44 cellular contexts compared by ENCODE assay signal in the genomic region with DNA sequence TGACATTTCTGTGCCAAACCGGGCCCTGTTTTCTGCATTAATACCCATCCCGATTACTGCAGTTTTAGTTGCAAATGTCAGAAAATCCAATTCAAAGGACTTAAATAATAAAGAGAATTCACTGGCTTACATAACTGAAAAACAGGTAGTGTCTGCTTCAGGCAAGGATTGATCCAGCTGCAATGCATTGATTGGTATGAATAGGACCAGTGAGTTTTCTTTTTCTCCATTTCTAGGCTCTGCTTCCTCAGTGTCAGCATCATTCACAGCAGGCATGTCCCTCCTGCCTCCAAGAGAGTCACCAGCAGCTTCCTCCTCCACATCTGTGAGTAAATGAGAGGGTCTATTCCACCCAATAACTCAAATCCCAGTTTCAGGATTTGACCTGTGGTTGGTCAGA. TPM values are rescaled to one million over a fixed set of nuclear protein-coding genes. Genes with fewer than 3 reads are reported as not detected.
"Had no signal": no experiment of that assay in that cellular context is flagged by ENCODE, and none has a peak within 500 bp of the region (broad histone marks: within the 10 kb centered on the region; RNA-seq: fewer than 3 reads in every experiment).

No MANE protein-coding gene starts in this region.

- H3K36me3 Mint-ChIP-seq: activated naive CD4-positive, alpha-beta T cell treated with anti-CD3 and anti-CD28 coated beads, Interleukin-2, amount 10 ng/mL, durations not matched to agents 7 days and 5 days; activated naive CD4-positive, alpha-beta T cell treated with anti-CD3 and anti-CD28 coated beads, Interleukin-2, amount 50 U/mL, for 24 hours; activated naive CD4-positive, alpha-beta T cell treated with anti-CD3 and anti-CD28 coated beads, Interleukin-2, amount 50 U/mL, for 72 hours; activated naive CD8-positive, alpha-beta T cell; activated naive CD8-positive, alpha-beta T cell treated with anti-CD3 and anti-CD28 coated beads for 36 hours; activated naive CD8-positive, alpha-beta T cell treated with anti-CD3 and anti-CD28 coated beads, Interleukin-2, amount 10 ng/mL, durations not matched to agents 7 days and 5 days; brain had no signal

- ATAC-seq: activated naive CD4-positive, alpha-beta T cell treated with anti-CD3 and anti-CD28 coated beads, Interleukin-2, amount 50 U/mL, for 72 hours; activated naive CD8-positive, alpha-beta T cell treated with anti-CD3 and anti-CD28 coated beads, Interleukin-2, amount 50 U/mL, for 24 hours; activated T-cell treated with anti-CD3 and anti-CD28 coated beads, Interleukin-2, amount 50 U/mL, for 4 hours; activated T-cell treated with anti-CD3 and anti-CD28 coated beads, Interleukin-2, amount 50 U/mL, for 72 hours; activated T-helper 17 cell treated with anti-CD3 and anti-CD28 coated beads, Interleukin-2, amount 50 U/mL, for 72 hours; body of pancreas had no signal

- H3K4me3 Mint-ChIP-seq: activated naive CD4-positive, alpha-beta T cell treated with anti-CD3 and anti-CD28 coated beads for 36 hours; activated naive CD4-positive, alpha-beta T cell treated with anti-CD3 and anti-CD28 coated beads, Interleukin-2, amount 10 ng/mL, durations not matched to agents 7 days and 5 days; activated naive CD4-positive, alpha-beta T cell treated with anti-CD3 and anti-CD28 coated beads, Interleukin-2, amount 50 U/mL, for 24 hours; activated naive CD8-positive, alpha-beta T cell; activated naive CD8-positive, alpha-beta T cell treated with anti-CD3 and anti-CD28 coated beads for 36 hours; activated naive CD8-positive, alpha-beta T cell treated with anti-CD3 and anti-CD28 coated beads, Interleukin-2, amount 10 ng/mL, durations not matched to agents 7 days and 5 days; activated naive CD8-positive, alpha-beta T cell treated with anti-CD3 and anti-CD28 coated beads, Interleukin-2, amount 50 U/mL, for 24 hours; activated T-cell treated with anti-CD3 and anti-CD28 coated beads, Interleukin-2, amount 50 U/mL, for 24 hours; activated T-cell treated with anti-CD3 and anti-CD28 coated beads, Interleukin-2, amount 50 U/mL, for 4 hours; activated T-cell treated with anti-CD3 and anti-CD28 coated beads, Interleukin-2, amount 50 U/mL, for 72 hours; activated T-helper 1 cell treated with anti-CD3 and anti-CD28 coated beads, Interleukin-12 subunit alpha, Interleukin-12 subunit beta, Interleukin-2, Interleukin-4 antibody, amounts not matched to agents 30 ng/mL and 10 ng/mL and 1 ng/mL, durations not matched to agents 14 hours and 24 hours and 36 hours; activated T-helper 17 cell treated with anti-CD3 and anti-CD28 coated beads, Interleukin-2, amount 50 U/mL, for 72 hours; brain; central memory CD8-positive, alpha-beta T cell had no signal

- H3K4me1 ChIP-seq: adrenal gland, ascending aorta, body of pancreas, breast epithelium had no signal

- H3K36me3 ChIP-seq: adrenal gland, ascending aorta, brain microvascular endothelial cell, breast epithelium, cardiac muscle cell had no signal

- H3K27me3 Mint-ChIP-seq: activated naive CD4-positive, alpha-beta T cell treated with anti-CD3 and anti-CD28 coated beads, Interleukin-2, amount 10 ng/mL, durations not matched to agents 7 days and 5 days; activated naive CD8-positive, alpha-beta T cell treated with anti-CD3 and anti-CD28 coated beads, Interleukin-2, amount 10 ng/mL, durations not matched to agents 7 days and 5 days had no signal

- FAIRE-seq: astrocyte, bronchial epithelial cell had no signal

- H3K9me3 Mint-ChIP-seq: activated naive CD4-positive, alpha-beta T cell treated with anti-CD3 and anti-CD28 coated beads for 36 hours; activated naive CD4-positive, alpha-beta T cell treated with anti-CD3 and anti-CD28 coated beads, Interleukin-2, amount 10 ng/mL, durations not matched to agents 7 days and 5 days; activated naive CD4-positive, alpha-beta T cell treated with anti-CD3 and anti-CD28 coated beads, Interleukin-2, amount 50 U/mL, for 24 hours; activated naive CD4-positive, alpha-beta T cell treated with anti-CD3 and anti-CD28 coated beads, Interleukin-2, amount 50 U/mL, for 72 hours; activated naive CD8-positive, alpha-beta T cell treated with anti-CD3 and anti-CD28 coated beads for 36 hours; activated naive CD8-positive, alpha-beta T cell treated with anti-CD3 and anti-CD28 coated beads, Interleukin-2, amount 10 ng/mL, durations not matched to agents 7 days and 5 days; activated naive CD8-positive, alpha-beta T cell treated with anti-CD3 and anti-CD28 coated beads, Interleukin-2, amount 50 U/mL, for 24 hours; activated T-cell treated with anti-CD3 and anti-CD28 coated beads, Interleukin-2, amount 50 U/mL, for 24 hours; activated T-cell treated with anti-CD3 and anti-CD28 coated beads, Interleukin-2, amount 50 U/mL, for 4 hours; activated T-cell treated with anti-CD3 and anti-CD28 coated beads, Interleukin-2, amount 50 U/mL, for 72 hours; activated T-helper 1 cell treated with anti-CD3 and anti-CD28 coated beads, Interleukin-12 subunit alpha, Interleukin-12 subunit beta, Interleukin-2, Interleukin-4 antibody, amounts not matched to agents 30 ng/mL and 10 ng/mL and 1 ng/mL, durations not matched to agents 14 hours and 24 hours and 36 hours; activated T-helper 17 cell treated with anti-CD3 and anti-CD28 coated beads, Interleukin-2, amount 50 U/mL, for 72 hours; activated T-helper 2 cell treated with anti-CD3 and anti-CD28 coated beads, Interferon-gamma antibody, Interleukin-2, Interleukin-4, amounts not matched to agents 10 μg/mL and 5 μg/mL and 100 μg/mL, durations not matched to agents 14 hours and 24 hours and 36 hours; central memory CD8-positive, alpha-beta T cell had no signal

- H3K27me3 ChIP-seq: adrenal gland, ascending aorta, body of pancreas, brain microvascular endothelial cell, cardiac muscle cell had no signal

- H3K9me3 ChIP-seq: adrenal gland, ascending aorta, body of pancreas, breast epithelium had no signal

- H3K4me1 Mint-ChIP-seq: activated naive CD4-positive, alpha-beta T cell treated with anti-CD3 and anti-CD28 coated beads, Interleukin-2, amount 10 ng/mL, durations not matched to agents 7 days and 5 days; activated naive CD4-positive, alpha-beta T cell treated with anti-CD3 and anti-CD28 coated beads, Interleukin-2, amount 50 U/mL, for 24 hours; activated naive CD8-positive, alpha-beta T cell treated with anti-CD3 and anti-CD28 coated beads for 36 hours; activated naive CD8-positive, alpha-beta T cell treated with anti-CD3 and anti-CD28 coated beads, Interleukin-2, amount 10 ng/mL, durations not matched to agents 7 days and 5 days; activated naive CD8-positive, alpha-beta T cell treated with anti-CD3 and anti-CD28 coated beads, Interleukin-2, amount 50 U/mL, for 24 hours; activated T-helper 17 cell treated with anti-CD3 and anti-CD28 coated beads, Interleukin-2, amount 50 U/mL, for 72 hours; central memory CD8-positive, alpha-beta T cell had no signal

- H3K27ac ChIP-seq: adrenal gland, ascending aorta, body of pancreas, brain microvascular endothelial cell, breast epithelium, cardiac muscle cell had no signal

- H3K27ac Mint-ChIP-seq: activated naive CD4-positive, alpha-beta T cell treated with anti-CD3 and anti-CD28 coated beads for 36 hours; activated naive CD4-positive, alpha-beta T cell treated with anti-CD3 and anti-CD28 coated beads, Interleukin-2, amount 10 ng/mL, durations not matched to agents 7 days and 5 days; activated naive CD4-positive, alpha-beta T cell treated with anti-CD3 and anti-CD28 coated beads, Interleukin-2, amount 50 U/mL, for 24 hours; activated naive CD4-positive, alpha-beta T cell treated with anti-CD3 and anti-CD28 coated beads, Interleukin-2, amount 50 U/mL, for 72 hours; activated naive CD8-positive, alpha-beta T cell; activated naive CD8-positive, alpha-beta T cell treated with anti-CD3 and anti-CD28 coated beads for 36 hours; activated naive CD8-positive, alpha-beta T cell treated with anti-CD3 and anti-CD28 coated beads, Interleukin-2, amount 10 ng/mL, durations not matched to agents 7 days and 5 days; activated naive CD8-positive, alpha-beta T cell treated with anti-CD3 and anti-CD28 coated beads, Interleukin-2, amount 50 U/mL, for 24 hours; activated T-cell treated with anti-CD3 and anti-CD28 coated beads, Interleukin-2, amount 50 U/mL, for 24 hours; activated T-cell treated with anti-CD3 and anti-CD28 coated beads, Interleukin-2, amount 50 U/mL, for 72 hours; activated T-helper 1 cell treated with anti-CD3 and anti-CD28 coated beads, Interleukin-12 subunit alpha, Interleukin-12 subunit beta, Interleukin-2, Interleukin-4 antibody, amounts not matched to agents 30 ng/mL and 10 ng/mL and 1 ng/mL, durations not matched to agents 14 hours and 24 hours and 36 hours; activated T-helper 17 cell treated with anti-CD3 and anti-CD28 coated beads, Interleukin-2, amount 50 U/mL, for 72 hours; activated T-helper 2 cell treated with anti-CD3 and anti-CD28 coated beads, Interferon-gamma antibody, Interleukin-2, Interleukin-4, amounts not matched to agents 10 μg/mL and 5 μg/mL and 100 μg/mL, durations not matched to agents 14 hours and 24 hours and 36 hours had no signal

- H3K4me3 ChIP-seq: adrenal gland, ascending aorta, body of pancreas, breast epithelium, cardiac muscle cell had no signal

- DNase-seq: activated effector memory CD4-positive, alpha-beta T cell treated with anti-CD3 and anti-CD28 coated beads, Interleukin-2, amount 50 U/mL, for 16 hours; activated effector memory CD4-positive, alpha-beta T cell treated with Interleukin-2 at 50 U/mL for 16 hours; activated gamma-delta T cell; activated gamma-delta T cell treated with Interleukin-2 at 50 U/mL for 16 hours; activated naive CD4-positive, alpha-beta T cell; activated naive CD4-positive, alpha-beta T cell treated with anti-CD3 and anti-CD28 coated beads for 36 hours; activated naive CD4-positive, alpha-beta T cell treated with anti-CD3 and anti-CD28 coated beads, Interleukin-2, amount 10 ng/mL, durations not matched to agents 7 days and 5 days; activated naive CD4-positive, alpha-beta T cell treated with anti-CD3 and anti-CD28 coated beads, Interleukin-2, amount 50 U/mL, for 16 hours; activated naive CD4-positive, alpha-beta T cell treated with Interleukin-2 at 50 U/mL for 16 hours; activated naive CD8-positive, alpha-beta T cell treated with anti-CD3 and anti-CD28 coated beads for 36 hours; activated naive CD8-positive, alpha-beta T cell treated with anti-CD3 and anti-CD28 coated beads, Interleukin-2, amount 10 ng/mL, durations not matched to agents 7 days and 5 days; activated naive CD8-positive, alpha-beta T cell treated with anti-CD3 and anti-CD28 coated beads, Interleukin-2, amount 50 U/mL, for 24 hours; activated T-cell treated with anti-CD3 and anti-CD28 coated beads, Interleukin-2, amount 50 U/mL, for 1 hour; activated T-cell treated with anti-CD3 and anti-CD28 coated beads, Interleukin-2, amount 50 U/mL, for 24 hours; activated T-cell treated with anti-CD3 and anti-CD28 coated beads, Interleukin-2, amount 50 U/mL, for 4 hours; activated T-cell treated with anti-CD3 and anti-CD28 coated beads, Interleukin-2, amount 50 U/mL, for 48 hours; activated T-cell treated with anti-CD3 and anti-CD28 coated beads, Interleukin-2, amount 50 U/mL, for 72 hours; adrenal gland; amniotic stem cell; amygdala; anterior cingulate cortex; aorta; body of pancreas; brain microvascular endothelial cell; caudate nucleus; central memory CD4-positive, alpha-beta T cell; cerebellar nuclear complex had no signal

RNA-seq across cellular contexts. Expression of gene ACTL8, which starts 33.7 kb away (rescaled TPM):
- total RNA-seq: activated naive CD8-positive, alpha-beta T cell treated with anti-CD3 and anti-CD28 coated beads for 36 hours; activated naive CD8-positive, alpha-beta T cell treated with anti-CD3 and anti-CD28 coated beads, Interleukin-2, amount 10 ng/mL, durations not matched to agents 7 days and 5 days; activated T-cell treated with anti-CD3 and anti-CD28 coated beads, Interleukin-2, amount 50 U/mL, for 4 hours; activated T-cell treated with anti-CD3 and anti-CD28 coated beads, Interleukin-2, amount 50 U/mL, for 72 hours; activated T-helper 1 cell treated with anti-CD3 and anti-CD28 coated beads, Interleukin-12 subunit alpha, Interleukin-12 subunit beta, Interleukin-2, Interleukin-4 antibody, amounts not matched to agents 30 ng/mL and 10 ng/mL and 1 ng/mL, durations not matched to agents 14 hours and 24 hours and 36 hours; activated T-helper 2 cell treated with anti-CD3 and anti-CD28 coated beads, Interferon-gamma antibody, Interleukin-2, Interleukin-4, amounts not matched to agents 10 μg/mL and 5 μg/mL and 100 μg/mL, durations not matched to agents 14 hours and 24 hours and 36 hours; adrenal gland; aorta; ascending aorta; body of pancreas; breast epithelium; bronchial epithelial cell; cardiac muscle cell; cardiac septum; cerebellum; chondrocyte had no signal
- polyA plus RNA-seq: adipose tissue, adrenal gland, aorta, cardiac muscle cell had no signal
